In the genomic region with DNA sequence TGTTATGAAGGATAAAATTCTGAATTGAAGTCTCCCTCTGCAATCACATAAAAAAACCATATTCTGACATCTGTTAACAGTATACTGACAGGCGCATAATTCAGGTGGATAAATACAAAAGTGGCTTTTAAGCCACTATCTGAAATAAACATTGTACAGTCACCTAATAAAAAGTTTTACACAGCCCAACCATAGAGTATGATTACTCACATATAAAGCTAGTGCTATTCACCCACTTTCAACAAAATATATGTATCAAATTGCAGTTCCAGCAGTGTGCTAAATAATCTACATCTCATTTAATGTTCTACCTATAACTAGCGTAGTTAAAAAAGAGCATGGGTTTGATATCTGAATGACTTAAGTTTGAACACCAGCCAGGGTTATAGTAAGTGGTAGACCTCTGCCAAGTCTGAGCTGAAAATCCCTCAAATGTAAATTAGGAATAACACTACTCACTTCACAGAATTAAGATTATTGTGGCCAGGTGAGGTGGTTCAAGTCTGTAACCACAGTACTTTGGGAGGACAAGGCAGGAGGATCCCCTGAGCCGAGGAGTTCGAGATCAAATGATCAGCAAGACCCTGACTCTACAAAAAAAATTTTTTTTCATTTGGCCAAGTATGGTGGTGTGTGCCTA, we compare ENCODE assay signal across 1 cellular context.
TF ChIP-seq lines count a peak whose summit lies in the region.

No MANE protein-coding gene starts in this region.

TF ChIP-seq in SK-N-SH, 30 proteins besides CTCF, POLR2A, EP300 and RAD21 (continued from another document):
- TF ChIP-seq TAF1 (IDR thresholded peaks at IDR 0.05; ENCODE audit: borderline replicate concordance, low read depth, low read length) (no peak), JUND (IDR thresholded peaks at IDR 0.05) (no peak), SIN3A (IDR thresholded peaks at IDR 0.05; ENCODE audit: borderline replicate concordance, low read depth, low read length) (no peak), FOSL2 (IDR thresholded peaks at IDR 0.05; ENCODE audit: borderline replicate concordance, low read depth) (no peak), REST (IDR thresholded peaks at IDR 0.05; ENCODE audit: low read depth, low read length) (no peak), FOXJ3 (CRISPR knock-in tag; IDR thresholded peaks at IDR 0.05) (no peak)
